Comparison of ENCODE assay signal across 9 cellular contexts in genomic region chr2:168518555-168519066, GRCh38.
DNase-seq lines count a peak whose midpoint lies in the region; ATAC-seq, FAIRE-seq and TF ChIP-seq lines count a peak whose summit lies in the region.
"Had no signal": no experiment of that assay in that cellular context is flagged by ENCODE, and none has a peak within 500 bp of the region (broad histone marks: within the 10 kb centered on the region; RNA-seq: fewer than 3 reads in every experiment).

No MANE protein-coding gene starts in this region.

- CTCF ChIA-PET in GM12878 (lab: Yijun Ruan, JAX), result interaction anchor here (0.6 to 0.9 kb wide), 2 partner anchors 9 to 1558 kb away, joined by 3 read pairs; no protein-coding TSS in a partner anchor

- SMC1A ChIA-PET in GM12878 (lab: Charles Lee; ENCODE audit: uncharacterized antibody, unreplicated experiment), result interaction anchor here (0.7 to 0.9 kb wide), 2 partner anchors 28 to 223 kb away, joined by 3 read pairs; no protein-coding TSS in a partner anchor

- H3K27ac ChIP-seq in GM12878 (ENCODE audit: control insufficient read depth, insufficient read depth) (peak overlapping the region; percentile 55), mesodermal cell (ENCODE audit: low read depth, low read length, severe bottlenecking) (peak overlapping the region; percentile 84), spleen (no peak overlapping the region)

- WGBS in GM12878 (ENCODE audit: insufficient coverage, insufficient replicate concordance, low lambda C conversion rate, missing lambda C conversion rate), result 57% methylated on average over 6 of the region's 6 CpGs
- 33 to 42% methylated on average over 5 to 6 of the region's 6 CpGs for WGBS in mesodermal cell (ENCODE audit: insufficient coverage in 2 of 2), 2 experiments
- 43 to 65% (median 44%) methylated on average over 6 of the region's 6 CpGs for WGBS in spleen, 5 donors

- FAIRE-seq in GM18507 (lab: Jason Lieb, UNC) (peak; percentile 55), GM12878 (lab: Jason Lieb, UNC) (no peak)

- H3K4me1 ChIP-seq in GM12878 (ENCODE audit: control insufficient read depth, insufficient read depth, low read length) (peaks cover 46% of the 10 kb centered on the region), mesodermal cell (ENCODE audit: control insufficient read depth, insufficient read depth, low read length, poor library complexity, severe bottlenecking) (peaks cover 33% of the 10 kb centered on the region), spleen (peaks cover 3 to 30% (median 18%) of the 10 kb centered on the region in 6 donors)

- DNase-seq in GM18507 (ENCODE audit: extremely low spot score, insufficient read length, low read depth), result no peak
- no peak for DNase-seq in GM12878 (ENCODE audit: low read depth, low spot score)
- no peak for DNase-seq in ureter (ENCODE audit: low spot score)
- DNase-seq in mesenteric fat pad (ENCODE audit: low spot score), result no peak
- DNase-seq in CD14-positive monocyte (ENCODE audit: low spot score), result no peak
- no peak for DNase-seq in spleen
- DNase-seq: stimulated activated CD8-positive, alpha-beta memory T cell treated with anti-CD3 and anti-CD28 coated beads, Interleukin-4, amount 100 ng/mL, for 48 hours had no signal

- H3K27me3 ChIP-seq in GM12878 (replicated peaks in 1 of 2; ENCODE audit: control insufficient read depth in 2 of 2, insufficient read depth in 2 of 2, low read length in 1 of 2) (no peaks in the 10 kb centered on the region), spleen (replicated peaks in 1 of 7) (no peaks in the 10 kb centered on the region)

- H3K4me1 Mint-ChIP-seq in CD14-positive monocyte, result peaks cover 39% of the 10 kb centered on the region

- H3K9me3 Mint-ChIP-seq in CD14-positive monocyte, result no peaks in the 10 kb centered on the region

- no peaks in the 10 kb centered on the region; the same call in 1 of the 3 replicates for H3K9me3 ChIP-seq in GM12878 (replicated peaks; ENCODE audit: control insufficient read depth, insufficient read depth, low read length)
- H3K9me3 ChIP-seq in mesodermal cell (ENCODE audit: control insufficient read depth, low read length), result no peaks in the 10 kb centered on the region
- H3K9me3 ChIP-seq in spleen, result no peaks in the 10 kb centered on the region

- TF ChIP-seq POLR2A in GM12878 (IDR thresholded peaks at IDR 0.05; ENCODE audit: low read depth, low read length) (no peak), spleen (IDR thresholded peaks at IDR 0.05) (no peak)

- intact Hi-C loops in GM12878 (cut with micrococcal nuclease; ENCODE audit: unreplicated experiment), result no loop called here
- intact Hi-C loops in CD14-positive monocyte (cut with micrococcal nuclease), result no loop called here
- intact Hi-C loops in spleen (cut with DNase I; ENCODE audit: low total_unique reads), result no loop called here

- H3K36me3 ChIP-seq in GM12878 (ENCODE audit: control insufficient read depth in 2 of 2, insufficient read depth in 2 of 2, low read length in 1 of 2) (no peaks in the 10 kb centered on the region; a peak in 1 of 4 replicates), mesodermal cell (ENCODE audit: control insufficient read depth, insufficient read depth, low read length) (no peaks in the 10 kb centered on the region), spleen (no peaks in the 10 kb centered on the region)

- ATAC-seq in HG03064 (IDR thresholded peaks at IDR 0.05; ENCODE audit: low read depth, unreplicated experiment) (peak; percentile 42), GM12878 (peak; percentile 52)

- in situ Hi-C loops in GM12878 (cut with MboI), result no loop called here

- RAD21 ChIA-PET in GM12878 (lab: Charles Lee; ENCODE audit: unreplicated experiment), result no interaction called here

- no peaks in the 10 kb centered on the region for H4K20me1 ChIP-seq in GM12878 (ENCODE audit: control insufficient read depth, insufficient read depth)

- H3K9ac ChIP-seq in GM12878 (ENCODE audit: control insufficient read depth, insufficient read depth, low read length), result no peak overlapping the region

- no peak for TF ChIP-seq EP300 in GM12878 (IDR thresholded peaks at IDR 0.05; ENCODE audit: borderline replicate concordance in 1 of 2, control insufficient read depth in 1 of 2, low read depth in 2 of 2, low read length in 2 of 2)

- peaks cover 0 to 4% (median 0%) of the 10 kb centered on the region in 3 donors for H3K27me3 Mint-ChIP-seq in CD14-positive monocyte (ENCODE audit: low read depth in 3 of 3)

- TF ChIP-seq CTCF in GM12878 (IDR thresholded peaks at IDR 0.05 in 2 of 3, conservative IDR thresholded peaks at IDR 0.05 in 1 of 3; ENCODE audit: control insufficient read depth in 2 of 3, extremely low read depth in 1 of 3, insufficient read depth in 1 of 3, low read depth in 3 of 3, low read length in 3 of 3) (no peak), CD14-positive monocyte (IDR thresholded peaks at IDR 0.05) (no peak), spleen (IDR thresholded peaks at IDR 0.05 in 8 of 11, conservative IDR thresholded peaks at IDR 0.05 in 3 of 11) (no peak)

- peak overlapping the region in 3 of 7 donors; percentile 1 to 75 (median 68) for H3K27ac Mint-ChIP-seq in CD14-positive monocyte

- H2AFZ ChIP-seq in GM12878 (ENCODE audit: control insufficient read depth, low read depth, low read length), result no peak overlapping the region

- peak overlapping the region; percentile 23; the same call in 1 of the 2 replicates for H3K4me2 ChIP-seq in GM12878 (ENCODE audit: control insufficient read depth, insufficient read depth)

- H3K36me3 Mint-ChIP-seq in CD14-positive monocyte, result peaks cover 2 to 4% of the 10 kb centered on the region in 2 donors

- no peak for TF ChIP-seq RAD21 in GM12878 (IDR thresholded peaks at IDR 0.05; ENCODE audit: insufficient read depth, low read depth, low read length)

- POLR2A ChIA-PET in GM12878 (lab: Charles Lee), result no interaction called here

- H3K79me2 ChIP-seq in GM12878 (ENCODE audit: control insufficient read depth, insufficient read depth, low read length), result peaks cover 80% of the 10 kb centered on the region

- no TSS peak for BruUV-seq in GM12878 (replicated peaks; lab: Mats Ljungman, UMichigan)

- no peak overlapping the region for H3K4me3 Mint-ChIP-seq in CD14-positive monocyte

- H3K4me3 ChIP-seq in GM12878 (no peak overlapping the region), mesodermal cell (ENCODE audit: extremely low read depth, insufficient read depth, low read length, poor library complexity, severe bottlenecking) (no peak overlapping the region), spleen (no peak overlapping the region)

TF ChIP-seq in GM12878, 131 proteins besides CTCF, POLR2A, EP300 and RAD21 (continues in another document):
- TF ChIP-seq POLR2AphosphoS2 (IDR thresholded peaks at IDR 0.05; ENCODE audit: low read depth, low read length), result no peak
- no peak for TF ChIP-seq ZNF592 (IDR thresholded peaks at IDR 0.05)
- TF ChIP-seq HSF1 (IDR thresholded peaks at IDR 0.05; ENCODE audit: low read depth, low read length), result no peak
- no peak for TF ChIP-seq E2F4 (IDR thresholded peaks at IDR 0.05; ENCODE audit: low read depth, low read length)
- TF ChIP-seq CREM (IDR thresholded peaks at IDR 0.05; ENCODE audit: low read depth), result no peak
- TF ChIP-seq SIX5 (IDR thresholded peaks at IDR 0.05; ENCODE audit: low read depth, low read length, severe bottlenecking), result no peak

Comparison
In these comparisons a context has a peak if more than half of its experiments do, and no peak if none do; other contexts are left out.
1. H3K27ac ChIP-seq: peak in GM12878 (single experiment) and mesodermal cell (single experiment); none in spleen (0 of 8).